Comparison of ENCODE assay signal across 17 cellular contexts in genomic region chr17:2203818-2204217, GRCh38.
"Had no signal": no experiment of that assay in that cellular context is flagged by ENCODE, and none has a peak within 500 bp of the region (broad histone marks: within the 10 kb centered on the region; RNA-seq: fewer than 3 reads in every experiment).

No MANE protein-coding gene starts in this region.

- H3K9me3 ChIP-seq: neutrophil, testis, tibial nerve had no signal

- H3K4me3 Mint-ChIP-seq: dendritic cell treated with granulocyte-macrophage colony-stimulating factor and Interleukin-4, amounts not matched to agents 40 ng/mL and 50 ng/mL, for 4 days; effector memory CD8-positive, alpha-beta T cell; immature natural killer cell; stimulated activated naive CD8-positive, alpha-beta T cell treated with anti-CD3 and anti-CD28 coated beads, Interleukin-15, Interleukin-2, amounts not matched to agents 100 ng/mL and 50 ng/mL, for 24 hours had no signal

- H3K27ac ChIP-seq: foreskin keratinocyte, neutrophil, testis, tibial nerve had no signal

- H3K27me3 ChIP-seq: foreskin keratinocyte, neutrophil, testis, tibial nerve had no signal

- DNase-seq: cerebellar nuclear complex; effector memory CD8-positive, alpha-beta T cell; erythroblast; foreskin keratinocyte; immature natural killer cell; left ventricle myocardium superior; mesendoderm; naive thymus-derived CD4-positive, alpha-beta T cell; stimulated activated CD4-positive, alpha-beta T cell treated with anti-CD3 and anti-CD28 coated beads, Interleukin-2, amount 100 ng/mL, for 48 hours; testis had no signal

- FAIRE-seq: colon, keratinocyte had no signal

- H3K4me3 ChIP-seq: smooth muscle cell, testis, tibial nerve had no signal

- H3K27ac Mint-ChIP-seq: dendritic cell treated with granulocyte-macrophage colony-stimulating factor and Interleukin-4, amounts not matched to agents 40 ng/mL and 50 ng/mL, for 4 days; effector memory CD8-positive, alpha-beta T cell; stimulated activated naive CD8-positive, alpha-beta T cell treated with anti-CD3 and anti-CD28 coated beads, Interleukin-15, Interleukin-2, amounts not matched to agents 100 ng/mL and 50 ng/mL, for 24 hours had no signal

- H3K4me2 ChIP-seq: smooth muscle cell had no signal

- H3K27me3 Mint-ChIP-seq: dendritic cell treated with granulocyte-macrophage colony-stimulating factor and Interleukin-4, amounts not matched to agents 40 ng/mL and 50 ng/mL, for 4 days; effector memory CD8-positive, alpha-beta T cell; naive thymus-derived CD4-positive, alpha-beta T cell; stimulated activated naive CD8-positive, alpha-beta T cell treated with anti-CD3 and anti-CD28 coated beads, Interleukin-15, Interleukin-2, amounts not matched to agents 100 ng/mL and 50 ng/mL, for 24 hours had no signal

- H3K9me3 Mint-ChIP-seq: dendritic cell treated with granulocyte-macrophage colony-stimulating factor and Interleukin-4, amounts not matched to agents 40 ng/mL and 50 ng/mL, for 4 days; effector memory CD8-positive, alpha-beta T cell; immature natural killer cell; stimulated activated naive CD8-positive, alpha-beta T cell treated with anti-CD3 and anti-CD28 coated beads, Interleukin-15, Interleukin-2, amounts not matched to agents 100 ng/mL and 50 ng/mL, for 24 hours had no signal

- ATAC-seq: effector memory CD8-positive, alpha-beta T cell; foreskin keratinocyte; naive thymus-derived CD4-positive, alpha-beta T cell had no signal
